Comparison of ENCODE assay signal across 20 cellular contexts in genomic region chr12:31586703-31587102, GRCh38. TPM values are rescaled to one million over a fixed set of nuclear protein-coding genes. Genes with fewer than 3 reads are reported as not detected.
DNase-seq lines count a peak whose midpoint lies in the region; ATAC-seq, FAIRE-seq and TF ChIP-seq lines count a peak whose summit lies in the region.
"Had no signal": no experiment of that assay in that cellular context is flagged by ENCODE, and none has a peak within 500 bp of the region (broad histone marks: within the 10 kb centered on the region; RNA-seq: fewer than 3 reads in every experiment).

No MANE protein-coding gene starts in this region.

- no peaks in the 10 kb centered on the region for H4K20me1 ChIP-seq in GM12878 (ENCODE audit: control insufficient read depth, insufficient read depth)

- H3K4me2 ChIP-seq in GM12878 (ENCODE audit: control insufficient read depth, insufficient read depth) = peak overlapping the region; percentile 88

- BruUV-seq in GM12878 (replicated peaks; lab: Mats Ljungman, UMichigan) = no TSS peak

- intact Hi-C loops in GM12878 (cut with micrococcal nuclease; ENCODE audit: unreplicated experiment) = loop anchor here (5.0 kb wide), 2 partner anchors 104 to 179 kb away; no protein-coding TSS in a partner anchor

- no peak for TF ChIP-seq POLR2A in GM12878 (IDR thresholded peaks at IDR 0.05; ENCODE audit: low read depth, low read length)

- SMC1A ChIA-PET in GM12878 (lab: Charles Lee; ENCODE audit: uncharacterized antibody, unreplicated experiment) = interaction anchor here (0.6 kb wide), 1 partner anchor 119 kb away, joined by 4 read pairs; no protein-coding TSS in a partner anchor

- H3K27ac ChIP-seq in GM12878 (ENCODE audit: control insufficient read depth, insufficient read depth) = peak overlapping the region; percentile 89
- H3K27ac ChIP-seq: dorsolateral prefrontal cortex, heart right ventricle, vagina had no signal

- peak overlapping the region; percentile 50 for H3K9ac ChIP-seq in GM12878 (ENCODE audit: control insufficient read depth, insufficient read depth, low read length)

- ATAC-seq in GM18498 (IDR thresholded peaks at IDR 0.05; ENCODE audit: unreplicated experiment) (peak; percentile 25), GM19395 (IDR thresholded peaks at IDR 0.05; ENCODE audit: unreplicated experiment) (peak; percentile 42), HG03175 (IDR thresholded peaks at IDR 0.05; ENCODE audit: unreplicated experiment) (peak; percentile 30), GM12878 (peak; percentile 22; the same call in 2 of the 3 replicates), HG03025 (IDR thresholded peaks at IDR 0.05; ENCODE audit: low FRiP score, unreplicated experiment) (no peak)
- ATAC-seq: heart right ventricle; stimulated activated effector memory CD8-positive, alpha-beta T cell treated with anti-CD3 and anti-CD28 coated beads, Interleukin-12 subunit alpha, Interleukin-12 subunit beta, amount 100 ng/mL, for 72 hours had no signal

- RAD21 ChIA-PET in GM12878 (lab: Charles Lee; ENCODE audit: unreplicated experiment) = no interaction called here

- TF ChIP-seq EP300 in GM12878 (IDR thresholded peaks at IDR 0.05; ENCODE audit: borderline replicate concordance in 1 of 2, control insufficient read depth in 1 of 2, low read depth in 2 of 2, low read length in 2 of 2) = no peak

- peaks cover 30% of the 10 kb centered on the region for H3K4me1 ChIP-seq in GM12878 (ENCODE audit: control insufficient read depth, insufficient read depth, low read length)

- FAIRE-seq in GM12878 (lab: Jason Lieb, UNC) = peak; percentile 94
- FAIRE-seq: kidney had no signal

- 9% methylated on average over 4 of the region's 4 CpGs for WGBS in GM12878 (ENCODE audit: insufficient coverage, insufficient replicate concordance, low lambda C conversion rate, missing lambda C conversion rate)

- no peak for TF ChIP-seq RAD21 in GM12878 (IDR thresholded peaks at IDR 0.05; ENCODE audit: insufficient read depth, low read depth, low read length)

- no peaks in the 10 kb centered on the region for H3K27me3 ChIP-seq in GM12878 (replicated peaks in 1 of 2; ENCODE audit: control insufficient read depth in 2 of 2, insufficient read depth in 2 of 2, low read length in 1 of 2)
- H3K27me3 ChIP-seq: dorsolateral prefrontal cortex, vagina had no signal

- POLR2A ChIA-PET in GM12878 (lab: Charles Lee) = no interaction called here

- in situ Hi-C loops in GM12878 (cut with MboI) = loop anchor here (5.0 kb wide), 1 partner anchor 51 kb away; no protein-coding TSS in a partner anchor

- DNase-seq in GM12878 (ENCODE audit: low read depth, low spot score) (peak; percentile 52), ureter (ENCODE audit: low spot score) (no peak), cortex of kidney (lab: John Stamatoyannopoulos, UW) (no peak), OCI-M1 (lab: John Stamatoyannopoulos, UW) (no peak)
- DNase-seq: activated CD4-positive, alpha-beta T cell treated with anti-CD3 and anti-CD28 coated beads for 1 hour; activated CD8-positive, alpha-beta memory T cell treated with anti-CD3 and anti-CD28 coated beads, Interleukin-2, amount 50 U/mL, for 4 hours; activated naive CD4-positive, alpha-beta T cell treated with Interleukin-2 at 50 U/mL for 16 hours; Calu3; dorsolateral prefrontal cortex; heart right ventricle; HFFc6; kidney; NCI-H2029 treated with DMSO at 0.1 percent for 48 hours; NCI-H69 had no signal

- no peaks in the 10 kb centered on the region; a peak in 1 of 4 replicates for H3K36me3 ChIP-seq in GM12878 (ENCODE audit: control insufficient read depth in 2 of 2, insufficient read depth in 2 of 2, low read length in 1 of 2)
- H3K36me3 ChIP-seq: heart right ventricle, vagina had no signal

- peaks cover 86% of the 10 kb centered on the region for H3K79me2 ChIP-seq in GM12878 (ENCODE audit: control insufficient read depth, insufficient read depth, low read length)

- CTCF ChIA-PET in GM12878 (lab: Yijun Ruan, JAX) = no interaction called here

- peak overlapping the region; percentile 51 for H3K4me3 ChIP-seq in GM12878
- H3K4me3 ChIP-seq: dorsolateral prefrontal cortex, heart right ventricle, vagina had no signal

- no peaks in the 10 kb centered on the region; the same call in 1 of the 3 replicates for H3K9me3 ChIP-seq in GM12878 (replicated peaks; ENCODE audit: control insufficient read depth, insufficient read depth, low read length)
- H3K9me3 ChIP-seq: heart right ventricle, vagina had no signal

- H2AFZ ChIP-seq in GM12878 (ENCODE audit: control insufficient read depth, low read depth, low read length) = no peak overlapping the region

- no peak for TF ChIP-seq CTCF in GM12878 (IDR thresholded peaks at IDR 0.05 in 2 of 3, conservative IDR thresholded peaks at IDR 0.05 in 1 of 3; ENCODE audit: control insufficient read depth in 2 of 3, extremely low read depth in 1 of 3, insufficient read depth in 1 of 3, low read depth in 3 of 3, low read length in 3 of 3)

TF ChIP-seq in GM12878, 131 proteins besides CTCF, POLR2A, EP300 and RAD21:
- TF ChIP-seq IKZF2 (IDR thresholded peaks at IDR 0.05) (peak; percentile 9 to 15; a peak in 1 of 4 replicates), STAT1 (conservative IDR thresholded peaks at IDR 0.05) (no peak), POU2F2 (IDR thresholded peaks at IDR 0.05; ENCODE audit: borderline replicate concordance, low read depth, low read length) (peak; percentile 61; the same call in 1 of the 3 replicates), MAX (IDR thresholded peaks at IDR 0.05; ENCODE audit: low read depth, low read length) (no peak)

RNA-seq across cellular contexts. Expression of gene DENND5B, which starts 4.2 kb away (rescaled TPM):
- 7.7 and 8.7 TPM in 2 replicates for total RNA-seq in GM12878 (2013; cell fraction: nucleolus; rRNA removed)
- total RNA-seq in GM12878 (2014; rRNA removed) = 25.9 and 27.2 TPM in 2 replicates
- total RNA-seq in GM12878 (2014; rRNA removed; fragmentation: Illumina TruSeq; extraction: Trizol) = 25.0 and 25.2 TPM in 2 replicates
- 27.8 and 32.5 TPM in 2 replicates for total RNA-seq in GM12878 (2021)
- polyA plus RNA-seq in GM12878 (2011; ENCODE audit: low read depth) = 12.4 TPM
- 0.27 and 0.39 TPM in 2 replicates for polyA plus RNA-seq in GM12878 (2011; rRNA removed)
- polyA plus RNA-seq in GM12878 (2011; cell fraction: cytosol; rRNA removed) = 0.27 and 0.30 TPM in 2 replicates
- 0.06 and 0.20 TPM in 2 replicates for polyA plus RNA-seq in GM12878 (2011; cell fraction: nucleus; rRNA removed)
- 13.0 and 13.2 TPM in 2 replicates for polyA plus RNA-seq in GM12878 (2012)
- polyA plus RNA-seq in GM12878 (2014; fragmentation: Illumina TruSeq; extraction: Trizol) = 25.6 and 31.5 TPM in 2 replicates
- 1 to 10 TPM; 5.0 to 5.9 TPM for polyA plus RNA-seq in GM12878 (2014; fragmentation: Nextera tagmentation; extraction: Ambion mirVana)
- 14.6 and 16.1 TPM in 2 replicates for polyA plus RNA-seq in GM12878 (2014; rRNA removed)
- polyA plus RNA-seq in GM12878 (2016; fragmentation: Nextera tagmentation; extraction: Ambion mirVana) = 10 to 100 TPM; 11.6 to 25.2 TPM
- 0.26 and 0.59 TPM in 2 replicates for polyA minus RNA-seq in GM12878 (2011; rRNA and poly(A)+ RNA removed)
- polyA minus RNA-seq in GM12878 (2011; cell fraction: cytosol; rRNA and poly(A)+ RNA removed) = 0.67 and 0.73 TPM in 2 replicates
- 0.60 and 0.77 TPM in 2 replicates for polyA minus RNA-seq in GM12878 (2011; cell fraction: nucleus; rRNA and poly(A)+ RNA removed)
- total RNA-seq in ureter = 6.1 TPM
